In the genomic region with DNA sequence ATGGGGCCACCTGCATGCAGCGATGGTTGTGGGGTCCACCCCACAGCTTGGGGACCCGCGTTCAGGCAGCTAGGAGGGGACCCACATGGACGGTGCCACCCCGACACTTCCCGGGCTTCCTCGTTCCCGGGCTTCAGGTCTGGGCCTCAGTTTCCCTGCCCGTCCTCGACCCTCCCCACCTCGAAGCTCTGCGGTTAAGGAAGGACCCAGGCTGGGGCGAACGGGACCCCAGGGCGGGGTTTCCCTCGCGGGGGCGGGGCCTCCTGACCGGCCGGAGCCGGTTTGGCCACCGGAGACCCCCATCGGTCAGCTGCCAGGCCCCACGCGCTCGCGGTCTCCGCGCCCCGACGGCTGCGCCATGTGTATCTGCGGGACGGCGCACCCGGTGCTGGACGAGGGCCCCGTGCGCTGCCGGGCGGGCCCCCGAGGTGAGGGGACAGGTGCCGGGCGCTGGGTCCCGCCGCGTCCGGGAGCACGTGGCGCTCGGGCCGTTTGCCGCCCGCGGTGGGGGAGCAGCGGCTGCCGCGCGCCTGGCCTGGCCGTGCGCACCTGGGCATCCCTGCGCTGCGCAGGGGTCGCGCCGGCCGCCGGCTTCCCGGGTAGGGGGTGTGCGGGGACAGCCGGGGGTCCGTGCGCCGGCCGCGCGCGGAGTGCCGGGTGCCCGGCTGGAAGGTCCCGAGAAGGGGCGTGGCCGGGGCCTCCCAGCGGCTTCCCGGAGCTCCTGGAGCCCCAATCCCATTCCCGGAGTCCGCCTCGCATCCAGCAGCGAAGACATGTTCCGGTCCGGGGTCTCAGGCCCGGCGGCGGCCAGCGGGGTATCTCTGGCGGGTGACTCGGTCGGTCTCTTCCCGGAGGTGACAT, we compare ENCODE assay signal across 8 cellular contexts. TPM values are rescaled to one million over a fixed set of nuclear protein-coding genes. Genes with fewer than 3 reads are reported as not detected.
DNase-seq lines count a peak whose midpoint lies in the region; ATAC-seq, FAIRE-seq and TF ChIP-seq lines count a peak whose summit lies in the region.
"Had no signal": no experiment of that assay in that cellular context is flagged by ENCODE, and none has a peak within 500 bp of the region (broad histone marks: within the 10 kb centered on the region; RNA-seq: fewer than 3 reads in every experiment).

No MANE protein-coding gene starts in this region.

- no peaks in the 10 kb centered on the region for H3K9me3 ChIP-seq in Caco-2
- no peaks in the 10 kb centered on the region for H3K9me3 ChIP-seq in kidney (ENCODE audit: control insufficient read depth in 1 of 2, low read length in 2 of 2)

- no peaks in the 10 kb centered on the region for H3K9me3 Mint-ChIP-seq in Caco-2 (ENCODE audit: unreplicated experiment)
- no peaks in the 10 kb centered on the region for H3K9me3 Mint-ChIP-seq in activated CD4-positive, alpha-beta memory T cell treated with anti-CD3 and anti-CD28 coated beads for 36 hours

- FAIRE-seq in kidney (lab: Jason Lieb, UNC) = no peak
- FAIRE-seq: colon had no signal

- H3K4me3 Mint-ChIP-seq in Caco-2 (ENCODE audit: unreplicated experiment) = peak overlapping the region; percentile 53
- H3K4me3 Mint-ChIP-seq in activated CD4-positive, alpha-beta memory T cell treated with anti-CD3 and anti-CD28 coated beads for 36 hours = peak overlapping the region; percentile 37

- intact Hi-C loops in Caco-2 (cut with micrococcal nuclease; ENCODE audit: unreplicated experiment) = no loop called here
- intact Hi-C loops in activated CD4-positive, alpha-beta memory T cell treated with anti-CD3 and anti-CD28 coated beads for 36 hours (cut with micrococcal nuclease) = no loop called here
- intact Hi-C loops in kidney (cut with DNase I) = no loop called here

- no peaks in the 10 kb centered on the region for H3K27me3 ChIP-seq in Caco-2 (replicated peaks; ENCODE audit: control insufficient read depth, insufficient read depth, low read length)

- CTCF ChIA-PET in Caco-2 (lab: Charles Lee) = no interaction called here
- CTCF ChIA-PET in activated CD4-positive, alpha-beta memory T cell treated with anti-CD3 and anti-CD28 coated beads for 36 hours (lab: Charles Lee) = no interaction called here

- H3K9ac ChIP-seq in kidney (ENCODE audit: low read length in 2 of 2) = no peak overlapping the region

- POLR2A ChIA-PET in Caco-2 (lab: Charles Lee) = no interaction called here
- POLR2A ChIA-PET in activated CD4-positive, alpha-beta memory T cell treated with anti-CD3 and anti-CD28 coated beads for 36 hours (lab: Charles Lee) = no interaction called here

- TF ChIP-seq POLR2A in GM18505 (IDR thresholded peaks at IDR 0.05; ENCODE audit: borderline replicate concordance, extremely low read depth, insufficient read depth, insufficient read length) = no peak

- H3K27ac ChIP-seq in kidney (ENCODE audit: low read depth in 2 of 2, low read length in 2 of 2) = no peak overlapping the region

- DNase-seq in Caco-2 (no peak), kidney (peak; percentile 70), NCI-H1436 treated with DMSO at 0.1 percent for 48 hours (lab: John Stamatoyannopoulos, UW) (no peak), kidney tubule cell (ENCODE audit: low spot score) (no peak)
- DNase-seq in activated CD4-positive, alpha-beta memory T cell treated with anti-CD3 and anti-CD28 coated beads for 36 hours = no peak
- DNase-seq: MV-4-11 had no signal

- H3K36me3 ChIP-seq in Caco-2 (ENCODE audit: control insufficient read depth, insufficient read depth, low read length) (no peaks in the 10 kb centered on the region; the same call in 1 of the 2 replicates), kidney (ENCODE audit: control insufficient read depth in 1 of 2, insufficient read depth in 2 of 2, low read length in 2 of 2) (no peaks in the 10 kb centered on the region)

- no peaks in the 10 kb centered on the region for H3K27me3 Mint-ChIP-seq in Caco-2 (ENCODE audit: insufficient read depth, unreplicated experiment)
- no peaks in the 10 kb centered on the region for H3K27me3 Mint-ChIP-seq in activated CD4-positive, alpha-beta memory T cell treated with anti-CD3 and anti-CD28 coated beads for 36 hours

- H3K4me1 Mint-ChIP-seq in Caco-2 (ENCODE audit: low read depth, unreplicated experiment) = peaks cover 15% of the 10 kb centered on the region
- H3K4me1 Mint-ChIP-seq in activated CD4-positive, alpha-beta memory T cell treated with anti-CD3 and anti-CD28 coated beads for 36 hours (ENCODE audit: low read depth) = peaks cover 50% of the 10 kb centered on the region

- H3K4me3 ChIP-seq in Caco-2 (ENCODE audit: low read depth, low read length) = peak overlapping the region; percentile 25
- no peak overlapping the region for H3K4me3 ChIP-seq in kidney (ENCODE audit: low read length in 2 of 2)

- no peak for TF ChIP-seq CTCF in Caco-2 (IDR thresholded peaks at IDR 0.05; ENCODE audit: insufficient read depth in 1 of 2, low read depth in 1 of 2, low read length in 1 of 2, severe bottlenecking in 1 of 2, unreplicated experiment in 1 of 2)
- TF ChIP-seq CTCF in kidney (IDR thresholded peaks at IDR 0.05; ENCODE audit: borderline replicate concordance, extremely low read depth, insufficient read depth) = no peak

- no TSS peak for BruUV-seq in Caco-2 (replicated peaks; lab: Mats Ljungman, UMichigan)

- peak overlapping the region; percentile 47 for H3K27ac Mint-ChIP-seq in Caco-2 (ENCODE audit: unreplicated experiment)
- peak overlapping the region; percentile 47 for H3K27ac Mint-ChIP-seq in activated CD4-positive, alpha-beta memory T cell treated with anti-CD3 and anti-CD28 coated beads for 36 hours

- peaks cover 46% of the 10 kb centered on the region for H3K36me3 Mint-ChIP-seq in Caco-2 (ENCODE audit: insufficient read depth, unreplicated experiment)
- H3K36me3 Mint-ChIP-seq in activated CD4-positive, alpha-beta memory T cell treated with anti-CD3 and anti-CD28 coated beads for 36 hours = peaks cover 42% of the 10 kb centered on the region

- no peak for ATAC-seq in GM18505 (IDR thresholded peaks at IDR 0.05; ENCODE audit: unreplicated experiment)

- peaks cover 20% of the 10 kb centered on the region for H3K4me1 ChIP-seq in Caco-2
- H3K4me1 ChIP-seq in kidney (ENCODE audit: control insufficient read depth in 1 of 2, insufficient read depth in 1 of 2, low read depth in 1 of 2, low read length in 2 of 2) = peaks cover 0 to 11% of the 10 kb centered on the region in 2 donors

RNA-seq across cellular contexts. Expression of gene ARHGAP45, which starts 4.2 kb away (rescaled TPM):
- 38.6 and 43.3 TPM in 2 replicates for total RNA-seq in Caco-2 (2022)
- total RNA-seq in activated CD4-positive, alpha-beta memory T cell treated with anti-CD3 and anti-CD28 coated beads for 36 hours = 100 to 1,000 TPM; 136 to 142 TPM
- 50.0 TPM for total RNA-seq in kidney
- polyA plus RNA-seq in kidney (ENCODE audit: insufficient read depth, low read depth, low replicate concordance) = 11.8 TPM

RNA-seq across cellular contexts. Expression of gene POLR2E, which starts 24.0 kb away (rescaled TPM):
- 264 and 272 TPM in 2 replicates for total RNA-seq in Caco-2 (2022)
- 100 to 1,000 TPM; 204 to 207 TPM for total RNA-seq in activated CD4-positive, alpha-beta memory T cell treated with anti-CD3 and anti-CD28 coated beads for 36 hours
- total RNA-seq in kidney = 158 TPM
- polyA plus RNA-seq in kidney (ENCODE audit: insufficient read depth, low read depth, low replicate concordance) = 189 TPM

RNA-seq across cellular contexts. Expression of gene ABCA7, which starts 31.3 kb away (rescaled TPM):
- total RNA-seq in Caco-2 (2022) (43.5 and 45.9 TPM in 2 replicates), kidney (20.4 TPM)
- total RNA-seq in activated CD4-positive, alpha-beta memory T cell treated with anti-CD3 and anti-CD28 coated beads for 36 hours = 10 to 100 TPM; 28.3 to 29.3 TPM
- 11.7 TPM for polyA plus RNA-seq in kidney (ENCODE audit: insufficient read depth, low read depth, low replicate concordance)

RNA-seq across cellular contexts. Expression of gene GPX4, which starts 32.6 kb away (rescaled TPM):
- total RNA-seq in Caco-2 (2022) (500 and 546 TPM in 2 replicates), kidney (268 TPM)
- total RNA-seq in activated CD4-positive, alpha-beta memory T cell treated with anti-CD3 and anti-CD28 coated beads for 36 hours = 100 to 1,000 TPM; 274 to 275 TPM
- polyA plus RNA-seq in kidney (ENCODE audit: insufficient read depth, low read depth, low replicate concordance) = 966 TPM

RNA-seq across cellular contexts. Expression of gene CNN2, which starts 44.8 kb away (rescaled TPM):
- total RNA-seq in Caco-2 (2022) (194 and 221 TPM in 2 replicates), kidney (131 TPM)
- total RNA-seq in activated CD4-positive, alpha-beta memory T cell treated with anti-CD3 and anti-CD28 coated beads for 36 hours = 100 to 1,000 TPM; 123 to 130 TPM
- polyA plus RNA-seq in kidney (ENCODE audit: insufficient read depth, low read depth, low replicate concordance) = 64.1 TPM
